In genomic region chr5:158929579-158930233, GRCh38 we compare ENCODE assay signal across 1 cellular context.
TF ChIP-seq lines count a peak whose summit lies in the region.

No MANE protein-coding gene starts in this region.

TF ChIP-seq in WTC11, 78 proteins besides CTCF, POLR2A, EP300 and RAD21 (continued from another document):
- TF ChIP-seq ARID4B (CRISPR knock-in tag; IDR thresholded peaks at IDR 0.05; ENCODE audit: borderline replicate concordance) (no peak), USF1 (CRISPR knock-in tag; IDR thresholded peaks at IDR 0.05) (no peak), CREM (CRISPR knock-in tag; IDR thresholded peaks at IDR 0.05) (no peak), CDX4 (CRISPR knock-in tag; IDR thresholded peaks at IDR 0.05; ENCODE audit: borderline replicate concordance) (no peak), FOXK1 (CRISPR knock-in tag; IDR thresholded peaks at IDR 0.05) (no peak), FOXP1 (CRISPR knock-in tag; IDR thresholded peaks at IDR 0.05; ENCODE audit: borderline replicate concordance) (no peak), ETV6 (CRISPR knock-in tag; IDR thresholded peaks at IDR 0.05) (no peak), NFYB (CRISPR knock-in tag; conservative IDR thresholded peaks at IDR 0.05; ENCODE audit: low read depth) (no peak), KAT7 (CRISPR knock-in tag; IDR thresholded peaks at IDR 0.05; ENCODE audit: borderline replicate concordance) (no peak)
